10 cellular contexts compared by ENCODE assay signal in the genomic region with DNA sequence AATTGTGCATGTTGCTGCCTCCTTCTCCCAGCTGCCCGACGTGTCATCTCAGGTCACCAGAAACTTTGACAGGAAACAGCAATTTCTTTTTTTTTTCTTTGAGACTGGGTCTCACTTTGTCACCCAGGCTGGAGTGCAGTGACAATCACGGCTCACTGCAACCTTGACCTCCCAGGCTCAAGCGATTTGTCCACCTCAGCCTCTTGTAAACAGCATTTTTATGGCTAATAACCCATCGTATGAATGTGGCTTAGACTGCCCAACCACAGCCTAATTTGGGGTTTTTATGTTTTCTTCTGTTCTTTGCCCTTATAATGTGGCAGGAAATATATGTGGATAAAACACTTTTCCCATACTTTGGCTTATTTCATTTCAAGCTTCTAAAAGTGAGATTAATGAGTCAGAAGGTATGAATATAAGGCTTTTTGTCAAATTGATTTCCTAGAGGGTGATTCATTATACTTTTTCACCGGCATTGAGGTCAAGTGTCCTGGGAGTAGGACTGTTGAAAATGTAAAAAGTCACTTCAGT. TPM values are rescaled to one million over a fixed set of nuclear protein-coding genes. Genes with fewer than 3 reads are reported as not detected.
DNase-seq lines count a peak whose midpoint lies in the region; ATAC-seq, FAIRE-seq and TF ChIP-seq lines count a peak whose summit lies in the region.
"Had no signal": no experiment of that assay in that cellular context is flagged by ENCODE, and none has a peak within 500 bp of the region (broad histone marks: within the 10 kb centered on the region; RNA-seq: fewer than 3 reads in every experiment).

No MANE protein-coding gene starts in this region.

- peak in 1 of 2 experiments; percentile 51; a peak in 2 of 4 replicates for TF ChIP-seq EP300 in GM12878 (IDR thresholded peaks at IDR 0.05; ENCODE audit: borderline replicate concordance in 1 of 2, control insufficient read depth in 1 of 2, low read depth in 2 of 2, low read length in 2 of 2)

- intact Hi-C loops in GM12878 (cut with micrococcal nuclease; ENCODE audit: unreplicated experiment) (loop anchor here (1.0 kb wide), 1 partner anchor 21 kb away; no protein-coding TSS in a partner anchor), head of caudate nucleus (cut with DNase I) (no loop called here)

- ATAC-seq in GM18517 (IDR thresholded peaks at IDR 0.05; ENCODE audit: unreplicated experiment) (peak; percentile 51), GM12878 (peak; percentile 62), GM18502 (IDR thresholded peaks at IDR 0.05; ENCODE audit: poor library complexity, unreplicated experiment) (no peak)

- H4K20me1 ChIP-seq in GM12878 (ENCODE audit: control insufficient read depth, insufficient read depth), result no peaks in the 10 kb centered on the region

- H3K36me3 ChIP-seq in HUES64 (ENCODE audit: insufficient read depth, low read length) (peaks cover 38% of the 10 kb centered on the region), GM12878 (ENCODE audit: control insufficient read depth in 2 of 2, insufficient read depth in 2 of 2, low read length in 1 of 2) (peaks cover 10 to 13% of the 10 kb centered on the region in 2 experiments; a peak in 3 of 4 replicates), parathyroid adenoma (ENCODE audit: control insufficient read depth, insufficient read depth, low read length) (no peaks in the 10 kb centered on the region)

- CTCF ChIA-PET in GM12878 (lab: Yijun Ruan, JAX), result interaction anchor here (0.6 to 1.0 kb wide), 3 partner anchors 20 to 40 kb away, joined by 3 to 4 read pairs (median 3); no protein-coding TSS in a partner anchor

- H3K4me2 ChIP-seq in GM12878 (ENCODE audit: control insufficient read depth, insufficient read depth) (peak overlapping the region; percentile 55), parathyroid adenoma (ENCODE audit: low read length) (peak overlapping the region; percentile 3)

- H3K27me3 ChIP-seq in HUES64 (ENCODE audit: insufficient read depth, low read length), result no peaks in the 10 kb centered on the region
- no peaks in the 10 kb centered on the region for H3K27me3 ChIP-seq in GM12878 (replicated peaks in 1 of 2; ENCODE audit: control insufficient read depth in 2 of 2, insufficient read depth in 2 of 2, low read length in 1 of 2)
- no peaks in the 10 kb centered on the region for H3K27me3 ChIP-seq in parathyroid adenoma (ENCODE audit: control insufficient read depth, insufficient read depth, low read length)
- H3K27me3 ChIP-seq: upper lobe of left lung had no signal

- H3K4me1 ChIP-seq in HUES64 (ENCODE audit: insufficient read depth, low read length) (peaks cover 5% of the 10 kb centered on the region; the same call in 1 of the 2 replicates), GM12878 (ENCODE audit: control insufficient read depth, insufficient read depth, low read length) (peaks cover 28% of the 10 kb centered on the region), parathyroid adenoma (no peaks in the 10 kb centered on the region)

- TSS peak; percentile 61 for BruUV-seq in GM12878 (replicated peaks; lab: Mats Ljungman, UMichigan)

- no peak for TF ChIP-seq POLR2A in GM12878 (IDR thresholded peaks at IDR 0.05; ENCODE audit: low read depth, low read length)

- DNase-seq in GM12878 (ENCODE audit: low read depth, low spot score) (peak; percentile 66), head of caudate nucleus (no peak), AG08395 (ENCODE audit: low spot score) (no peak)
- DNase-seq: upper lobe of left lung had no signal

- no peak for TF ChIP-seq RAD21 in GM12878 (IDR thresholded peaks at IDR 0.05; ENCODE audit: insufficient read depth, low read depth, low read length)

- SMC1A ChIA-PET in GM12878 (lab: Charles Lee; ENCODE audit: uncharacterized antibody, unreplicated experiment), result interaction anchor here (1.0 to 2.0 kb wide), 4 partner anchors 17 to 62 kb away, joined by 3 to 6 read pairs (median 5); no protein-coding TSS in a partner anchor

- RAD21 ChIA-PET in GM12878 (lab: Charles Lee; ENCODE audit: unreplicated experiment), result interaction anchor here (0.6 to 1.3 kb wide), 4 partner anchors 21 to 63 kb away, joined by 3 to 7 read pairs (median 4); partner anchors contain the start of gene PRPSAP2

- in situ Hi-C loops in GM12878 (cut with MboI), result loop anchor here (5.0 to 25.0 kb wide), 2 partner anchors 64 to 1934 kb away; partner anchors contain the start of gene PRPSAP2

- H3K79me2 ChIP-seq in GM12878 (ENCODE audit: control insufficient read depth, insufficient read depth, low read length) (peaks cover 20% of the 10 kb centered on the region), parathyroid adenoma (peaks cover 13% of the 10 kb centered on the region)

- H2AFZ ChIP-seq in GM12878 (ENCODE audit: control insufficient read depth, low read depth, low read length) (no peak overlapping the region), parathyroid adenoma (no peak overlapping the region)

- H3K4me3 ChIP-seq in HUES64 (ENCODE audit: low read length) (no peak overlapping the region), GM12878 (peak overlapping the region; percentile 37), parathyroid adenoma (ENCODE audit: low read depth, low read length) (no peak overlapping the region)
- H3K4me3 ChIP-seq: upper lobe of left lung had no signal

- TF ChIP-seq CTCF in GM12878 (IDR thresholded peaks at IDR 0.05 in 2 of 3, conservative IDR thresholded peaks at IDR 0.05 in 1 of 3; ENCODE audit: control insufficient read depth in 2 of 3, extremely low read depth in 1 of 3, insufficient read depth in 1 of 3, low read depth in 3 of 3, low read length in 3 of 3) (no peak), parathyroid adenoma (IDR thresholded peaks at IDR 0.05) (no peak)

- peak; percentile 18 for FAIRE-seq in GM12878 (lab: Jason Lieb, UNC)
- FAIRE-seq: endometrium had no signal

- 92% methylated on average over 6 of the region's 6 CpGs for WGBS in HUES64
- WGBS in GM12878 (ENCODE audit: insufficient coverage, insufficient replicate concordance, low lambda C conversion rate, missing lambda C conversion rate), result 0% methylated on average over 6 of the region's 6 CpGs

- H3K27ac ChIP-seq in HUES64 (ENCODE audit: low read depth, low read length) (0 out of 2 replicates have a peak overlapping the region, but pooled peaks have one; percentile 18), GM12878 (ENCODE audit: control insufficient read depth, insufficient read depth) (peak overlapping the region; percentile 98), parathyroid adenoma (no peak overlapping the region)

- H3K9me3 ChIP-seq in HUES64 (ENCODE audit: insufficient read depth, low read depth, low read length) (no peaks in the 10 kb centered on the region), GM12878 (replicated peaks; ENCODE audit: control insufficient read depth, insufficient read depth, low read length) (no peaks in the 10 kb centered on the region), parathyroid adenoma (ENCODE audit: control insufficient read depth, low read length) (no peaks in the 10 kb centered on the region)
- H3K9me3 ChIP-seq: upper lobe of left lung had no signal

- POLR2A ChIA-PET in GM12878 (lab: Charles Lee), result interaction anchor here (1.3 kb wide), 1 partner anchor 62 kb away, joined by 7 read pairs; no protein-coding TSS in a partner anchor

- H3K9ac ChIP-seq in HUES64 (ENCODE audit: low read depth, low read length) (no peak overlapping the region), GM12878 (ENCODE audit: control insufficient read depth, insufficient read depth, low read length) (peak overlapping the region; percentile 63), parathyroid adenoma (no peak overlapping the region)

TF ChIP-seq in GM12878, 131 proteins besides CTCF, POLR2A, EP300 and RAD21 (continues in another document):
- TF ChIP-seq FOXK2 (IDR thresholded peaks at IDR 0.05), result no peak
- TF ChIP-seq ZNF274 (IDR thresholded peaks at IDR 0.05; ENCODE audit: insufficient read depth, insufficient read length), result no peak
- TF ChIP-seq MYB (IDR thresholded peaks at IDR 0.05; ENCODE audit: borderline replicate concordance, low read depth, low read length), result no peak

RNA-seq across cellular contexts. Expression of gene SLC5A10, which starts 31.0 kb away (rescaled TPM):
- 0.05 TPM for polyA plus RNA-seq in HUES64 (2013, experiment 1 of 2)
- not detected for polyA plus RNA-seq in HUES64 (2013, experiment 2 of 2)
- not detected in 2 replicates for total RNA-seq in GM12878 (2013; cell fraction: nucleolus; rRNA removed)
- under 0.01 TPM in 1 of 2 replicates, not detected in the other for total RNA-seq in GM12878 (2014; rRNA removed)
- not detected in 2 replicates for total RNA-seq in GM12878 (2014; rRNA removed; fragmentation: Illumina TruSeq; extraction: Trizol)
- total RNA-seq in GM12878 (2021), result not detected in 2 replicates
- 0.47 TPM for polyA plus RNA-seq in GM12878 (2011; ENCODE audit: low read depth)
- not detected in 2 replicates for polyA plus RNA-seq in GM12878 (2011; rRNA removed)
- polyA plus RNA-seq in GM12878 (2011; cell fraction: cytosol; rRNA removed), result not detected in 2 replicates
- polyA plus RNA-seq in GM12878 (2011; cell fraction: nucleus; rRNA removed), result not detected in 2 replicates
- polyA plus RNA-seq in GM12878 (2012), result 1.5 and 1.6 TPM in 2 replicates
- polyA plus RNA-seq in GM12878 (2014; fragmentation: Illumina TruSeq; extraction: Trizol), result not detected in 2 replicates
- under 1 TPM; 0.03 to 0.18 TPM for polyA plus RNA-seq in GM12878 (2014; fragmentation: Nextera tagmentation; extraction: Ambion mirVana)
- 0.03 and 0.13 TPM in 2 replicates for polyA plus RNA-seq in GM12878 (2014; rRNA removed)
- polyA plus RNA-seq in GM12878 (2016; fragmentation: Nextera tagmentation; extraction: Ambion mirVana), result under 1 TPM; 0.07 to 0.08 TPM
- polyA minus RNA-seq in GM12878 (2011; rRNA and poly(A)+ RNA removed), result not detected in 2 replicates
- not detected in 2 replicates for polyA minus RNA-seq in GM12878 (2011; cell fraction: cytosol; rRNA and poly(A)+ RNA removed)
- polyA minus RNA-seq in GM12878 (2011; cell fraction: nucleus; rRNA and poly(A)+ RNA removed), result not detected in 2 replicates
- total RNA-seq: pulmonary artery endothelial cell, upper lobe of left lung had no signal
